In the genomic region with DNA sequence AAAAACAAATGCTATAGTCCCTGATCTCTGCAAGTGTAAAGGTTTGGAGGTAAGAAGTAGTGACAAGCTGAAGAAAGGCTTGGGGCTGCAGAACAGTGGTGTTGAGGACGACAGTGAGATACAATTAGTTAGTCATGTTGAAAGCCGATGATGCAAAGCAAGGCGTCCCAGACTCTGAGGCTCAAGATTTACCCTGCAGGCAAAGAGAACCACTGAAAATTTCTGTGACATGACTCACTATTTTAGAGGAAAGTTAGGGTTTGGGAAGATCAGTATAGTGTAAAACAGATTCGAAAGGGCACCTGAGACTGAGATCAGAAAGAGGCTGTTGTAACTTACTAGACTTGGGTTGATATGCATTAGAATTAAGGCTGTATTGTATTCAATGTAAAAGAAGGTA, we compare ENCODE assay signal across 13 cellular contexts.
A peak's percentile ranks its signal among the peaks of the same experiment; 100 is the strongest.
DNase-seq lines count a peak whose midpoint lies in the region; ATAC-seq and TF ChIP-seq lines count a peak whose summit lies in the region.
"Had no signal": no experiment of that assay in that cellular context is flagged by ENCODE, and none has a peak within 500 bp of the region (broad histone marks: within the 10 kb centered on the region; RNA-seq: fewer than 3 reads in every experiment).

No MANE protein-coding gene starts in this region.

- BruUV-seq in PC-3 (replicated peaks; lab: Mats Ljungman, UMichigan) = no TSS peak

- ATAC-seq in PC-3 (no peak), GM21528 (IDR thresholded peaks at IDR 0.05; ENCODE audit: low FRiP score, unreplicated experiment) (no peak)
- ATAC-seq: activated T-cell treated with anti-CD3 and anti-CD28 coated beads, Interleukin-2, amount 50 U/mL, for 4 hours had no signal

- H3K36me3 ChIP-seq in PC-3 (ENCODE audit: low read depth, low read length) = no peaks in the 10 kb centered on the region

- peaks cover 4% of the 10 kb centered on the region; the same call in 1 of the 2 replicates for H3K4me1 ChIP-seq in PC-3 (ENCODE audit: insufficient read depth, low read length)

- no peak overlapping the region for H3K27ac ChIP-seq in PC-3 (ENCODE audit: low read length)

- no peaks in the 10 kb centered on the region for H3K9me3 ChIP-seq in PC-3 (ENCODE audit: low read length)

- intact Hi-C loops in PC-3 (cut with micrococcal nuclease) = no loop called here

- peaks cover 56% of the 10 kb centered on the region for H3K4me1 Mint-ChIP-seq in osteocyte (ENCODE audit: unreplicated experiment)
- H3K4me1 Mint-ChIP-seq: activated B cell treated with CpG ODN at 0.5 μM for 24 hours had no signal

- peak; percentile 0 for DNase-seq in GM12865 (ENCODE audit: low read depth)
- DNase-seq in PC-3 = peak; percentile 63
- peak; percentile 86 for DNase-seq in epithelial cell of esophagus (ENCODE audit: low read depth)
- no peak for DNase-seq in osteocyte (ENCODE audit: extremely low spot score, unreplicated experiment)
- DNase-seq in superior temporal gyrus (ENCODE audit: extremely low spot score) = no peak
- DNase-seq in putamen (ENCODE audit: low spot score) = no peak
- no peak for DNase-seq in GM13977 (ENCODE audit: low spot score)
- DNase-seq: activated B cell treated with CpG ODN at 0.5 μM for 24 hours; activated T-cell treated with anti-CD3 and anti-CD28 coated beads, Interleukin-2, amount 50 U/mL, for 4 hours; NCI-H524; retina; stimulated activated CD4-positive, alpha-beta T cell treated with anti-CD3 and anti-CD28 coated beads, Interleukin-4, amount 100 ng/mL, for 1 hour had no signal

- in situ Hi-C loops in GM13977 (cut with MboI; ENCODE audit: low pct_unique_long_range_greater_than_20kb, low sequenced_read_pairs, unreplicated experiment) = no loop called here

- H3K9ac ChIP-seq in PC-3 (ENCODE audit: low read length) = no peak overlapping the region

- no peak overlapping the region for H3K4me3 Mint-ChIP-seq in osteocyte (ENCODE audit: unreplicated experiment)
- H3K4me3 Mint-ChIP-seq: activated B cell treated with CpG ODN at 0.5 μM for 24 hours; activated T-cell treated with anti-CD3 and anti-CD28 coated beads, Interleukin-2, amount 50 U/mL, for 4 hours had no signal

- no peaks in the 10 kb centered on the region for H3K36me3 Mint-ChIP-seq in osteocyte (ENCODE audit: unreplicated experiment)

- H3K9me2 ChIP-seq in PC-3 (replicated peaks; ENCODE audit: low read length) = no peaks in the 10 kb centered on the region

- H2AFZ ChIP-seq in PC-3 (ENCODE audit: low read length) = no peak overlapping the region

- no peaks in the 10 kb centered on the region for H4K20me1 ChIP-seq in PC-3 (ENCODE audit: low read length)

- no peak overlapping the region for H3K4me2 ChIP-seq in PC-3 (ENCODE audit: low read length)

- H3K27me3 ChIP-seq in PC-3 (ENCODE audit: low read length) = peaks cover 8% of the 10 kb centered on the region; the same call in 1 of the 2 replicates

- POLR2A ChIA-PET in PC-3 (lab: Charles Lee; ENCODE audit: unreplicated experiment) = no interaction called here

- no peaks in the 10 kb centered on the region for H3K27me3 Mint-ChIP-seq in osteocyte (ENCODE audit: unreplicated experiment)
- H3K27me3 Mint-ChIP-seq: activated B cell treated with CpG ODN at 0.5 μM for 24 hours had no signal

- CTCF ChIA-PET in PC-3 (lab: Charles Lee) = no interaction called here

- H3F3A ChIP-seq in PC-3 (ENCODE audit: low read length, unreplicated experiment) = no peaks in the 10 kb centered on the region

- H3K27ac Mint-ChIP-seq in osteocyte (ENCODE audit: unreplicated experiment) = peak overlapping the region; percentile 67
- H3K27ac Mint-ChIP-seq: activated B cell treated with CpG ODN at 0.5 μM for 24 hours had no signal

- no peaks in the 10 kb centered on the region for H3K79me2 ChIP-seq in PC-3 (ENCODE audit: low read length)

- H3K9me3 Mint-ChIP-seq in osteocyte (ENCODE audit: unreplicated experiment) = peaks cover 8% of the 10 kb centered on the region
- H3K9me3 Mint-ChIP-seq: activated B cell treated with CpG ODN at 0.5 μM for 24 hours; activated T-cell treated with anti-CD3 and anti-CD28 coated beads, Interleukin-2, amount 50 U/mL, for 4 hours had no signal

- no peak overlapping the region for H3K4me3 ChIP-seq in GM12865 (ENCODE audit: low read depth, low read length)
- H3K4me3 ChIP-seq in PC-3 (ENCODE audit: low read length) = no peak overlapping the region
- H3K4me3 ChIP-seq in epithelial cell of esophagus (ENCODE audit: low read length) = no peak overlapping the region

- TF ChIP-seq CTCF in GM12865 (IDR thresholded peaks at IDR 0.05; ENCODE audit: insufficient read depth, low read depth, low read length, missing control alignments) (no peak), PC-3 (conservative IDR thresholded peaks at IDR 0.05; ENCODE audit: low read depth, low read length) (no peak), epithelial cell of esophagus (IDR thresholded peaks at IDR 0.05; ENCODE audit: insufficient read depth, low read depth, low read length, missing control alignments) (no peak), osteocyte (IDR thresholded peaks at IDR 0.05) (no peak), GM13977 (IDR thresholded peaks at IDR 0.05; ENCODE audit: extremely low read depth, insufficient read depth, missing control alignments) (no peak)

Comparison
In these comparisons a context has a peak if more than half of its experiments do, and no peak if none do; other contexts are left out.
1. DNase-seq: peak in GM12865 (single experiment), PC-3 (single experiment) and epithelial cell of esophagus (single experiment); none in osteocyte (single experiment), superior temporal gyrus (single experiment), putamen (single experiment) and GM13977 (single experiment).